Comparison of ENCODE assay signal across 21 cellular contexts in the genomic region with DNA sequence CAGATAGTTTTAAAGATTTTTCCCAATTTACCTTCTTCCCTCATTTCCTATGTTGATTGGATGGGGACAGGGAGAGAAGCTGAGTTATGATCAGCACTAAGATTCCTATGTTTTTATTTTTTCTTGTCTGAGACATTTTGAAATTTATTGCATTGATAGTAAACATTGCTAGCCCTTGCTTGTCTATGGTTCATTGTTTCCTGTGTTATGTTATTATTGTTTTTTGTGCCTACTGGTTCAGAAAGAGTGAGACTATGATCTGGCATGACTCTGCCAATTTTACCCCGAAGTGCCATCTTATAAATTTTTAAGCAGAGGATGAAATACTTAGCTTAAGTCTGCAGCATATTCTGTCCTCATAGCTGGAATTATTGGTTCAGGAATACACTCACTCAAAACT.
DNase-seq lines count a peak whose midpoint lies in the region; ATAC-seq, FAIRE-seq and TF ChIP-seq lines count a peak whose summit lies in the region.
"Had no signal": no experiment of that assay in that cellular context is flagged by ENCODE, and none has a peak within 500 bp of the region (broad histone marks: within the 10 kb centered on the region; RNA-seq: fewer than 3 reads in every experiment).

No MANE protein-coding gene starts in this region.

- ATAC-seq in A549 (no peak), GM19397 (IDR thresholded peaks at IDR 0.05; ENCODE audit: unreplicated experiment) (no peak), HG03196 (IDR thresholded peaks at IDR 0.05; ENCODE audit: unreplicated experiment) (no peak)
- ATAC-seq: HCT116 had no signal

- H3F3A ChIP-seq in MM.1S (ENCODE audit: insufficient read depth, low read length) = no peaks in the 10 kb centered on the region

- DNase-seq in A549 (ENCODE audit: low read depth in 1 of 2, low spot score in 1 of 2) = no peak
- no peak for DNase-seq in H9
- DNase-seq in epithelial cell of esophagus (ENCODE audit: low read depth) = peak; percentile 40
- DNase-seq in activated gamma-delta T cell treated with Interleukin-2 at 50 U/mL for 16 hours = no peak
- DNase-seq in MM.1S = no peak
- DNase-seq: C1 segment of cervical spinal cord; Calu3; CD4-positive, alpha-beta memory T cell; COR-L47; DMS153; DND-41; GOT3; H7 had no signal

- H3K9me2 ChIP-seq in MM.1S (replicated peaks; ENCODE audit: insufficient read depth, low read length) = no peaks in the 10 kb centered on the region

- no peak for TF ChIP-seq RAD21 in A549 (conservative IDR thresholded peaks at IDR 0.05 in 1 of 2, IDR thresholded peaks at IDR 0.05 in 1 of 2)

- H3K4me3 ChIP-seq in A549 (no peak overlapping the region), epithelial cell of esophagus (ENCODE audit: low read length) (no peak overlapping the region), MM.1S (ENCODE audit: low read length) (no peak overlapping the region)

- peaks cover 7 to 15% of the 10 kb centered on the region in 2 experiments; a peak in 3 of 4 replicates for H3K4me1 Mint-ChIP-seq in H9
- H3K4me1 Mint-ChIP-seq: CD4-positive, alpha-beta memory T cell had no signal

- H3K18ac ChIP-seq in H9 (ENCODE audit: insufficient read length, low read depth, low read length) = no peak overlapping the region

- no peak for TF ChIP-seq EP300 in A549 (IDR thresholded peaks at IDR 0.05)

- H3K27ac ChIP-seq in A549 (no peak overlapping the region), H9 (ENCODE audit: insufficient read length, low read depth, low read length) (no peak overlapping the region), VCaP (peak overlapping the region; percentile 59), MM.1S (ENCODE audit: low read length) (no peak overlapping the region)
- H3K27ac ChIP-seq: 22Rv1 had no signal

- H2BK120ac ChIP-seq in H9 (ENCODE audit: low read depth, low read length, poor library complexity, severe bottlenecking) = no peak overlapping the region

- no peak overlapping the region for H3K14ac ChIP-seq in H9 (ENCODE audit: insufficient read depth, low read length)

- H3K79me1 ChIP-seq in H9 (ENCODE audit: insufficient read depth, low read depth, low read length, poor library complexity, severe bottlenecking) = no peaks in the 10 kb centered on the region

- no peak overlapping the region for H3K9ac ChIP-seq in H9 (ENCODE audit: extremely low read depth, insufficient read length, low read length)
- H3K9ac ChIP-seq in MM.1S (ENCODE audit: low read length) = no peak overlapping the region

- no peak overlapping the region for H4K91ac ChIP-seq in H9 (ENCODE audit: insufficient read length, low read depth, low read length)

- no peak overlapping the region for H3K4ac ChIP-seq in H9 (ENCODE audit: low read depth, low read length)

- H2BK20ac ChIP-seq in H9 (ENCODE audit: low read depth, low read length, poor library complexity, severe bottlenecking) = no peak overlapping the region

- H4K5ac ChIP-seq in H9 (ENCODE audit: insufficient read length, low read depth, low read length) = no peak overlapping the region

- H3K27me3 Mint-ChIP-seq in H9 (ENCODE audit: low read depth) = no peaks in the 10 kb centered on the region
- H3K27me3 Mint-ChIP-seq: CD4-positive, alpha-beta memory T cell had no signal

- H2BK15ac ChIP-seq in H9 (ENCODE audit: low read depth, low read length) = no peak overlapping the region

- no peak overlapping the region for H2AK5ac ChIP-seq in H9 (ENCODE audit: insufficient read length, low read length)

- H3K4me3 Mint-ChIP-seq in H9 = no peak overlapping the region
- H3K4me3 Mint-ChIP-seq: CD4-positive, alpha-beta memory T cell had no signal

- no peak overlapping the region for H3K56ac ChIP-seq in H9 (ENCODE audit: insufficient read length, low read depth, low read length)

- POLR2A ChIA-PET in A549 (lab: Yijun Ruan, JAX) = no interaction called here

- no peak for TF ChIP-seq POLR2A in A549 (IDR thresholded peaks at IDR 0.05; ENCODE audit: low read length)

- no peak overlapping the region for H2BK5ac ChIP-seq in H9 (ENCODE audit: insufficient read length, low read length)

- H3K4me2 ChIP-seq in A549 (peak overlapping the region; percentile 14; the same call in 1 of the 3 replicates), H9 (ENCODE audit: insufficient read depth, insufficient read length, low read length) (no peak overlapping the region), MM.1S (ENCODE audit: low read depth, low read length) (no peak overlapping the region)

- H3K36me3 Mint-ChIP-seq in H9 (ENCODE audit: insufficient read depth in 1 of 3, low read depth in 3 of 3) = peaks cover 0 to 4% (median 0%) of the 10 kb centered on the region in 3 experiments; a peak in 2 of 7 replicates
- H3K36me3 Mint-ChIP-seq: CD4-positive, alpha-beta memory T cell had no signal

- CTCF ChIA-PET in A549 (lab: Yijun Ruan, JAX) = interaction anchor here (0.5 kb wide), 1 partner anchor 753 kb away, joined by 3 read pairs; no protein-coding TSS in a partner anchor

- TF ChIP-seq CTCF in A549 (IDR thresholded peaks at IDR 0.05) = no peak
- TF ChIP-seq CTCF in H9 (conservative IDR thresholded peaks at IDR 0.05) = no peak
- TF ChIP-seq CTCF in VCaP (conservative IDR thresholded peaks at IDR 0.05) = no peak
- TF ChIP-seq CTCF in epithelial cell of esophagus (IDR thresholded peaks at IDR 0.05; ENCODE audit: insufficient read depth, low read depth, low read length, missing control alignments) = no peak
- TF ChIP-seq CTCF in MM.1S (IDR thresholded peaks at IDR 0.05; ENCODE audit: low read length) = no peak

- no peak for FAIRE-seq in A549 (lab: Jason Lieb, UNC)
- FAIRE-seq: A204.1, G401.6, GM12892 had no signal

- no peak overlapping the region for H3T11ph ChIP-seq in H9 (ENCODE audit: low read length)

- H3K23me2 ChIP-seq in H9 (ENCODE audit: insufficient read length, low read depth, low read length, poor library complexity, severe bottlenecking) = no peaks in the 10 kb centered on the region

- H3K4me1 ChIP-seq in A549 (no peaks in the 10 kb centered on the region), H9 (ENCODE audit: insufficient read depth, low read length) (peaks cover 3% of the 10 kb centered on the region; the same call in 1 of the 2 replicates), MM.1S (ENCODE audit: low read length) (no peaks in the 10 kb centered on the region)

- no peak overlapping the region for H4K8ac ChIP-seq in H9 (replicated peaks; ENCODE audit: insufficient read length, low read depth, low read length)

- H3K23ac ChIP-seq in H9 (ENCODE audit: insufficient read length, low read depth, low read length) = no peak overlapping the region

- peaks cover 0 to 3% of the 10 kb centered on the region in 2 experiments; a peak in 1 of 5 replicates for H3K9me3 Mint-ChIP-seq in H9

- H3K27me3 ChIP-seq in H9 (ENCODE audit: insufficient read depth, low read length) (no peaks in the 10 kb centered on the region), MM.1S (replicated peaks; ENCODE audit: insufficient read depth, low read length) (no peaks in the 10 kb centered on the region)

- no peaks in the 10 kb centered on the region for H3K36me3 ChIP-seq in MM.1S (replicated peaks; ENCODE audit: insufficient read depth, low read length)

- no peaks in the 10 kb centered on the region for H3K9me3 ChIP-seq in A549
- H3K9me3 ChIP-seq in H9 (ENCODE audit: control insufficient read depth, low read depth, low read length) = no peaks in the 10 kb centered on the region
- no peaks in the 10 kb centered on the region for H3K9me3 ChIP-seq in MM.1S (replicated peaks; ENCODE audit: insufficient read depth, low read length)

- H4K20me1 ChIP-seq in H9 (ENCODE audit: control insufficient read depth, insufficient read depth, insufficient read length) (no peaks in the 10 kb centered on the region), MM.1S (ENCODE audit: insufficient read depth, low read length) (no peaks in the 10 kb centered on the region)

- H3K79me2 ChIP-seq in H9 (ENCODE audit: insufficient read depth, low read length) (no peaks in the 10 kb centered on the region), MM.1S (ENCODE audit: low read length) (no peaks in the 10 kb centered on the region)

- peak overlapping the region in 2 of 3 experiments; percentile 5 to 78; a peak in 1 of 7 replicates for H3K27ac Mint-ChIP-seq in H9
- H3K27ac Mint-ChIP-seq: CD4-positive, alpha-beta memory T cell had no signal

- 5% methylated on average over 1 of the region's 1 CpG for WGBS in A549 (ENCODE audit: missing lambda C conversion rate)
- WGBS in H9 (ENCODE audit: extremely low coverage, insufficient read length, low lambda C conversion rate) = no CpG with 5 or more reads among the region's 1 CpG

- no peak overlapping the region for H2AFZ ChIP-seq in H9 (ENCODE audit: low read length)
- no peak overlapping the region for H2AFZ ChIP-seq in MM.1S (ENCODE audit: low read length)

- H2BK12ac ChIP-seq in H9 (ENCODE audit: insufficient read length, low read depth, low read length) = no peak overlapping the region

TF ChIP-seq in A549, 52 proteins besides CTCF, POLR2A, EP300 and RAD21:
- TF ChIP-seq BHLHE40 (IDR thresholded peaks at IDR 0.05; ENCODE audit: low read depth, low read length) (no peak), CHD4 (IDR thresholded peaks at IDR 0.05; ENCODE audit: borderline replicate concordance) (no peak), MAFK (IDR thresholded peaks at IDR 0.05; ENCODE audit: partially characterized antibody) (no peak), FOSB (CRISPR knock-in tag; IDR thresholded peaks at IDR 0.05) (no peak), GATA3 (IDR thresholded peaks at IDR 0.05; ENCODE audit: borderline replicate concordance) (no peak), EHMT2 (IDR thresholded peaks at IDR 0.05; ENCODE audit: low read depth) (no peak), HOXA7 (CRISPR knock-in tag; IDR thresholded peaks at IDR 0.05) (no peak), SMC3 (IDR thresholded peaks at IDR 0.05) (no peak), FOXS1 (CRISPR knock-in tag; IDR thresholded peaks at IDR 0.05) (no peak), HOXB13 (CRISPR knock-in tag; IDR thresholded peaks at IDR 0.05; ENCODE audit: low read depth) (no peak)
- TF ChIP-seq, protein P1, sequence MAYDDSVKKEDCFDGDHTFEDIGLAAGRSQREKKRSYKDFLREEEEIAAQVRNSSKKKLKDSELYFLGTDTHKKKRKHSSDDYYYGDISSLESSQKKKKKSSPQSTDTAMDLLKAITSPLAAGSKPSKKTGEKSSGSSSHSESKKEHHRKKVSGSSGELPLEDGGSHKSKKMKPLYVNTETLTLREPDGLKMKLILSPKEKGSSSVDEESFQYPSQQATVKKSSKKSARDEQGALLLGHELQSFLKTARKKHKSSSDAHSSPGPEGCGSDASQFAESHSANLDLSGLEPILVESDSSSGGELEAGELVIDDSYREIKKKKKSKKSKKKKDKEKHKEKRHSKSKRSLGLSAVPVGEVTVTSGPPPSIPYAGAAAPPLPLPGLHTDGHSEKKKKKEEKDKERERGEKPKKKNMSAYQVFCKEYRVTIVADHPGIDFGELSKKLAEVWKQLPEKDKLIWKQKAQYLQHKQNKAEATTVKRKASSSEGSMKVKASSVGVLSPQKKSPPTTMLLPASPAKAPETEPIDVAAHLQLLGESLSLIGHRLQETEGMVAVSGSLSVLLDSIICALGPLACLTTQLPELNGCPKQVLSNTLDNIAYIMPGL (CRISPR knock-in tag; IDR thresholded peaks at IDR 0.05; ENCODE audit: borderline replicate concordance) = no peak
